ENCODE assay signal across 8 cellular contexts in genomic region chr22:39135092-39135896, GRCh38. TPM values are rescaled to one million over a fixed set of nuclear protein-coding genes. Genes with fewer than 3 reads are reported as not detected.
DNase-seq lines count a peak whose midpoint lies in the region; ATAC-seq and TF ChIP-seq lines count a peak whose summit lies in the region.

No MANE protein-coding gene starts in this region.

- ATAC-seq in GM21737 (IDR thresholded peaks at IDR 0.05; ENCODE audit: unreplicated experiment) (no peak), GM21717 (IDR thresholded peaks at IDR 0.05; ENCODE audit: unreplicated experiment) (no peak), GM18868 (IDR thresholded peaks at IDR 0.05; ENCODE audit: unreplicated experiment) (no peak)

- no peak overlapping the region for H4K8ac ChIP-seq in mesenchymal stem cell (ENCODE audit: low read length)

- no peaks in the 10 kb centered on the region for H3F3A ChIP-seq in SK-N-SH (replicated peaks; ENCODE audit: insufficient read depth)

- CTCF ChIA-PET in SK-N-SH (lab: Yijun Ruan, JAX): interaction anchor here (0.6 to 2.2 kb wide), 20 partner anchors 9 to 394 kb away, joined by 3 to 11 read pairs (median 4); no protein-coding TSS in a partner anchor

- H3K9me3 ChIP-seq in SK-N-SH: no peaks in the 10 kb centered on the region
- H3K9me3 ChIP-seq in mesenchymal stem cell (ENCODE audit: control insufficient read depth, low read length): no peaks in the 10 kb centered on the region

- no peak overlapping the region for H3K18ac ChIP-seq in mesenchymal stem cell (ENCODE audit: low read depth in 1 of 2, low read length in 2 of 2)

- H3K79me2 ChIP-seq in SK-N-SH (ENCODE audit: insufficient read depth): no peaks in the 10 kb centered on the region

- no peak overlapping the region for H2BK15ac ChIP-seq in mesenchymal stem cell (ENCODE audit: low read depth, poor library complexity, severe bottlenecking)

- peaks cover 0 to 9% of the 10 kb centered on the region in 2 experiments; a peak in 1 of 4 replicates for H3K4me1 ChIP-seq in SK-N-SH (ENCODE audit: control insufficient read depth in 1 of 2, insufficient read depth in 2 of 2, low read depth in 1 of 2, low read length in 1 of 2)
- H3K4me1 ChIP-seq in mesenchymal stem cell (ENCODE audit: control insufficient read depth, insufficient read depth, low read depth, low read length): peaks cover 12% of the 10 kb centered on the region

- H4K20me1 ChIP-seq in SK-N-SH (ENCODE audit: insufficient read depth): no peaks in the 10 kb centered on the region

- no peak overlapping the region for H2BK12ac ChIP-seq in mesenchymal stem cell (ENCODE audit: low read length in 2 of 2)

- no peak for TF ChIP-seq EP300 in SK-N-SH (IDR thresholded peaks at IDR 0.05; ENCODE audit: borderline replicate concordance in 1 of 2, low read depth in 1 of 2, low read length in 1 of 2)

- H3K9me2 ChIP-seq in SK-N-SH: no peaks in the 10 kb centered on the region

- H2AFZ ChIP-seq in SK-N-SH (ENCODE audit: low read depth) (no peak overlapping the region), mesenchymal stem cell (ENCODE audit: low read depth, low read length) (no peak overlapping the region)

- no peak overlapping the region for H3K14ac ChIP-seq in mesenchymal stem cell (ENCODE audit: low read length in 2 of 2)

- H3K4me3 ChIP-seq in SK-N-SH (ENCODE audit: low read depth in 2 of 2, low read length in 1 of 2): no peak overlapping the region
- H3K4me3 ChIP-seq in mesenchymal stem cell (ENCODE audit: insufficient read depth in 1 of 2, low read depth in 1 of 2, low read length in 2 of 2): no peak overlapping the region

- no peaks in the 10 kb centered on the region for H3K79me1 ChIP-seq in mesenchymal stem cell (replicated peaks; ENCODE audit: low read length, poor library complexity, severe bottlenecking)

- H4K91ac ChIP-seq in mesenchymal stem cell (ENCODE audit: low read length): no peak overlapping the region

- H2AK5ac ChIP-seq in mesenchymal stem cell (ENCODE audit: low read length, severe bottlenecking): no peak overlapping the region

- POLR2A ChIA-PET in SK-N-SH (lab: Yijun Ruan, JAX): interaction anchor here (1.2 kb wide), 1 partner anchor 177 kb away, joined by 4 read pairs; no protein-coding TSS in a partner anchor

- peak; percentile 65 for TF ChIP-seq CTCF in GM20000 (IDR thresholded peaks at IDR 0.05; ENCODE audit: extremely low read depth, missing control alignments)
- peak; percentile 47 for TF ChIP-seq CTCF in SK-N-SH (IDR thresholded peaks at IDR 0.05)

- 30% methylated on average over 2 of the region's 15 CpGs for WGBS in SK-N-SH (ENCODE audit: low lambda C conversion rate)
- 37% methylated on average over 15 of the region's 15 CpGs for WGBS in mesenchymal stem cell

- DNase-seq in AG08395 (ENCODE audit: low spot score) (peak; percentile 52), GM20000 (ENCODE audit: low spot score) (peak; percentile 76), SK-N-SH (peak; percentile 90), cerebellar cortex (ENCODE audit: low spot score) (peak; percentile 51), mesenchymal stem cell (peak; percentile 57)

- H3K23ac ChIP-seq in mesenchymal stem cell (ENCODE audit: low read length in 2 of 2): no peak overlapping the region

- no peak overlapping the region for H2BK5ac ChIP-seq in mesenchymal stem cell (ENCODE audit: low read depth, low read length, poor library complexity, severe bottlenecking)

- no peaks in the 10 kb centered on the region for H3K27me3 ChIP-seq in SK-N-SH (ENCODE audit: insufficient read depth)
- peaks cover 0 to 13% of the 10 kb centered on the region in 2 experiments for H3K27me3 ChIP-seq in mesenchymal stem cell (ENCODE audit: control insufficient read depth in 1 of 2, insufficient read depth in 1 of 2, low read length in 2 of 2)

- H3K36me3 ChIP-seq in SK-N-SH (replicated peaks in 1 of 2; ENCODE audit: control insufficient read depth in 1 of 2, insufficient read depth in 2 of 2, low read length in 1 of 2) (no peaks in the 10 kb centered on the region), mesenchymal stem cell (ENCODE audit: control insufficient read depth in 1 of 2, insufficient read depth in 2 of 2, low read depth in 1 of 2, low read length in 2 of 2) (peaks cover 7 to 8% of the 10 kb centered on the region in 2 experiments)

- H3K27ac ChIP-seq in SK-N-SH (ENCODE audit: low read depth in 2 of 2, low read length in 1 of 2): no peak overlapping the region; a peak in 1 of 4 replicates
- no peak overlapping the region for H3K27ac ChIP-seq in mesenchymal stem cell (ENCODE audit: low read length, poor library complexity, severe bottlenecking)

- no peak overlapping the region for H3K4ac ChIP-seq in mesenchymal stem cell (ENCODE audit: low read depth in 1 of 2, low read length in 2 of 2)

- peak; percentile 62 for TF ChIP-seq RAD21 in SK-N-SH (IDR thresholded peaks at IDR 0.05; ENCODE audit: low read length)

- H2BK120ac ChIP-seq in mesenchymal stem cell (ENCODE audit: low read depth, low read length): no peak overlapping the region

- H3K9ac ChIP-seq in SK-N-SH (no peak overlapping the region), mesenchymal stem cell (ENCODE audit: low read length) (no peak overlapping the region)

- H3K4me2 ChIP-seq in SK-N-SH (no peak overlapping the region), mesenchymal stem cell (ENCODE audit: low read length, poor library complexity, severe bottlenecking) (no peak overlapping the region)

TF ChIP-seq in SK-N-SH, 30 proteins besides CTCF, POLR2A, EP300 and RAD21:
- TF ChIP-seq SMC3 (IDR thresholded peaks at IDR 0.05; ENCODE audit: low read depth, low read length) (peak; percentile 1; the same call in 1 of the 2 replicates), GATA2 (CRISPR knock-in tag; IDR thresholded peaks at IDR 0.05) (no peak)
TF ChIP-seq in SK-N-SH: peak in this region for 1.

RNA-seq across cellular contexts. Expression of gene CBX7, which starts 17.2 kb away (rescaled TPM):
- polyA plus RNA-seq in SK-N-SH (2012; rRNA removed): 2.3 and 2.7 TPM in 2 replicates
- 1.4 and 2.3 TPM in 2 replicates for polyA plus RNA-seq in SK-N-SH (2012; cell fraction: cytosol; rRNA removed)
- polyA plus RNA-seq in SK-N-SH (2012; cell fraction: nucleus; rRNA removed): 8.3 and 9.9 TPM in 2 replicates
- 2.0 TPM for polyA plus RNA-seq in mesenchymal stem cell (2013, experiment 1 of 2)
- polyA plus RNA-seq in mesenchymal stem cell (2013, experiment 2 of 2): 1.6 TPM

RNA-seq across cellular contexts. Expression of gene APOBEC3H, which starts 38.2 kb away (rescaled TPM):
- 0.18 and 0.49 TPM in 2 replicates for polyA plus RNA-seq in SK-N-SH (2012; rRNA removed)
- 0.18 and 0.33 TPM in 2 replicates for polyA plus RNA-seq in SK-N-SH (2012; cell fraction: cytosol; rRNA removed)
- polyA plus RNA-seq in SK-N-SH (2012; cell fraction: nucleus; rRNA removed): 0.54 and 0.77 TPM in 2 replicates
- polyA plus RNA-seq in mesenchymal stem cell (2013, experiment 1 of 2): 0.76 TPM
- 0.51 TPM for polyA plus RNA-seq in mesenchymal stem cell (2013, experiment 2 of 2)

RNA-seq across cellular contexts. Expression of gene APOBEC3G, which starts 58.2 kb away (rescaled TPM):
- 0.11 TPM in 1 of 2 replicates, not detected in the other for polyA plus RNA-seq in SK-N-SH (2012; rRNA removed)
- 0.09 and 0.17 TPM in 2 replicates for polyA plus RNA-seq in SK-N-SH (2012; cell fraction: cytosol; rRNA removed)
- 0.08 and 0.10 TPM in 2 replicates for polyA plus RNA-seq in SK-N-SH (2012; cell fraction: nucleus; rRNA removed)
- 10.2 TPM for polyA plus RNA-seq in mesenchymal stem cell (2013, experiment 1 of 2)
- 10.7 TPM for polyA plus RNA-seq in mesenchymal stem cell (2013, experiment 2 of 2)
